ENCODE assay signal across 10 cellular contexts in genomic region chr12:53677612-53678133, GRCh38. TPM values are rescaled to one million over a fixed set of nuclear protein-coding genes. Genes with fewer than 3 reads are reported as not detected.
DNase-seq lines count a peak whose midpoint lies in the region; ATAC-seq, FAIRE-seq and TF ChIP-seq lines count a peak whose summit lies in the region.
"Had no signal": no experiment of that assay in that cellular context is flagged by ENCODE, and none has a peak within 500 bp of the region (broad histone marks: within the 10 kb centered on the region; RNA-seq: fewer than 3 reads in every experiment).

No MANE protein-coding gene starts in this region.

- peak overlapping the region; percentile 1 for H3K27ac ChIP-seq in astrocyte (ENCODE audit: low read depth, low read length)
- H3K27ac ChIP-seq in lower lobe of right lung = peak overlapping the region; percentile 91
- H3K27ac ChIP-seq in subcutaneous abdominal adipose tissue (ENCODE audit: low read depth, low read length) = peak overlapping the region; percentile 94

- H3K36me3 Mint-ChIP-seq in astrocyte (ENCODE audit: low read depth, unreplicated experiment) = no peaks in the 10 kb centered on the region

- intact Hi-C loops in lower lobe of right lung (cut with DNase I) = no loop called here

- H3K4me2 ChIP-seq in astrocyte (ENCODE audit: low read length) = peak overlapping the region; percentile 81

- H3K4me1 ChIP-seq in astrocyte (ENCODE audit: insufficient read depth, low read length) (peaks cover 24% of the 10 kb centered on the region), lower lobe of right lung (peaks cover 35% of the 10 kb centered on the region), subcutaneous abdominal adipose tissue (ENCODE audit: control insufficient read depth in 5 of 5, insufficient read depth in 5 of 5, low read length in 5 of 5) (peaks cover 5 to 32% (median 30%) of the 10 kb centered on the region in 5 donors)

- H3K4me3 ChIP-seq in astrocyte (ENCODE audit: insufficient read depth, low read depth, low read length) = peak overlapping the region; percentile 48
- peak overlapping the region; percentile 96 for H3K4me3 ChIP-seq in lower lobe of right lung
- peak overlapping the region; percentile 67 to 99 (median 83) for H3K4me3 ChIP-seq in subcutaneous abdominal adipose tissue (ENCODE audit: low read depth in 1 of 5, low read length in 5 of 5)

- in situ Hi-C loops in GM13977 (cut with MboI; ENCODE audit: low pct_unique_long_range_greater_than_20kb, low sequenced_read_pairs, unreplicated experiment) = loop anchor here (5.0 kb wide), 1 partner anchor 130 kb away; no protein-coding TSS in a partner anchor

- H3K9ac ChIP-seq in astrocyte (ENCODE audit: low read length) (peak overlapping the region; percentile 68), subcutaneous abdominal adipose tissue (ENCODE audit: low read length in 5 of 5) (peak overlapping the region; percentile 58 to 81 (median 72))

- no peaks in the 10 kb centered on the region for H3K27me3 ChIP-seq in astrocyte (ENCODE audit: insufficient read depth, low read length)
- H3K27me3 ChIP-seq in lower lobe of right lung (ENCODE audit: low read depth) = no peaks in the 10 kb centered on the region
- no peaks in the 10 kb centered on the region for H3K27me3 ChIP-seq in subcutaneous abdominal adipose tissue (ENCODE audit: control insufficient read depth in 5 of 5, insufficient read depth in 4 of 5, low read length in 5 of 5)

- DNase-seq in NCI-H82 (lab: John Stamatoyannopoulos, UW) = peak; percentile 65
- DNase-seq in NCI-H82 treated with DMSO at 0.1 percent for 48 hours (lab: John Stamatoyannopoulos, UW; ENCODE audit: unreplicated experiment) = no peak
- no peak for DNase-seq in astrocyte (ENCODE audit: low read depth)
- no peak for DNase-seq in lower lobe of right lung
- DNase-seq in GM13977 (ENCODE audit: low spot score) = no peak

- no peak overlapping the region for H3K4me3 Mint-ChIP-seq in astrocyte (ENCODE audit: unreplicated experiment)

- peak overlapping the region; percentile 93 for H2AFZ ChIP-seq in astrocyte (ENCODE audit: low read depth, low read length)

- no peak for TF ChIP-seq CTCF in astrocyte (IDR thresholded peaks at IDR 0.05; ENCODE audit: insufficient read depth, low read depth, low read length)
- TF ChIP-seq CTCF in lower lobe of right lung (IDR thresholded peaks at IDR 0.05) = no peak
- no peak for TF ChIP-seq CTCF in GM13977 (IDR thresholded peaks at IDR 0.05; ENCODE audit: extremely low read depth, insufficient read depth, missing control alignments)

- peaks cover 25% of the 10 kb centered on the region for H3K79me2 ChIP-seq in astrocyte (ENCODE audit: insufficient read depth, low read length)

- no peak for FAIRE-seq in astrocyte (lab: Jason Lieb, UNC)
- FAIRE-seq: colon had no signal

- peaks cover 2% of the 10 kb centered on the region for H3K4me1 Mint-ChIP-seq in astrocyte (ENCODE audit: low read depth, unreplicated experiment)

- H4K20me1 ChIP-seq in astrocyte (ENCODE audit: insufficient read depth, low read length) = no peaks in the 10 kb centered on the region

- no peaks in the 10 kb centered on the region for H3K9me3 Mint-ChIP-seq in astrocyte (ENCODE audit: unreplicated experiment)

- no peaks in the 10 kb centered on the region for H3K9me3 ChIP-seq in astrocyte (ENCODE audit: insufficient read depth, low read depth, low read length)
- H3K9me3 ChIP-seq in lower lobe of right lung = no peaks in the 10 kb centered on the region
- no peaks in the 10 kb centered on the region for H3K9me3 ChIP-seq in subcutaneous abdominal adipose tissue (ENCODE audit: control insufficient read depth in 5 of 5, low read length in 5 of 5)

- H3K36me3 ChIP-seq in astrocyte (ENCODE audit: insufficient read depth, low read length) = no peaks in the 10 kb centered on the region
- peaks cover 10% of the 10 kb centered on the region for H3K36me3 ChIP-seq in lower lobe of right lung
- H3K36me3 ChIP-seq in subcutaneous abdominal adipose tissue (ENCODE audit: control insufficient read depth in 5 of 5, insufficient read depth in 5 of 5, low read length in 5 of 5) = peaks cover 0 to 8% (median 4%) of the 10 kb centered on the region in 5 donors

- no peak for ATAC-seq in lower lobe of right lung
- ATAC-seq in HG03175 (IDR thresholded peaks at IDR 0.05; ENCODE audit: unreplicated experiment) = no peak
- no peak for ATAC-seq in HG02884 (IDR thresholded peaks at IDR 0.05; ENCODE audit: unreplicated experiment)
- ATAC-seq: HCT116 had no signal

- H3K27me3 Mint-ChIP-seq in astrocyte (ENCODE audit: low read depth, unreplicated experiment) = peaks cover 7% of the 10 kb centered on the region

- H3K27ac Mint-ChIP-seq in astrocyte (ENCODE audit: unreplicated experiment) = peak overlapping the region; percentile 55

RNA-seq across cellular contexts. Expression of gene ATP5MC2, which starts 1.8 kb away (rescaled TPM):
- total RNA-seq in astrocyte = 224 and 237 TPM in 2 replicates
- total RNA-seq in lower lobe of right lung = 264 TPM

RNA-seq across cellular contexts. Expression of gene CALCOCO1, which starts 49.6 kb away (rescaled TPM):
- total RNA-seq in astrocyte (85.2 and 102 TPM in 2 replicates), lower lobe of right lung (212 TPM)

RNA-seq across cellular contexts. Expression of gene ATF7, which starts 51.5 kb away (rescaled TPM):
- total RNA-seq in astrocyte (35.1 and 38.3 TPM in 2 replicates), lower lobe of right lung (61.2 TPM)

Comparison
In these comparisons a context has a peak if more than half of its experiments do, and no peak if none do; other contexts are left out.
1. H3K27ac ChIP-seq: peak in every context shown above with its lines; median percentile 94 in subcutaneous abdominal adipose tissue; 91 in lower lobe of right lung; 1 in astrocyte.